13 cellular contexts compared by ENCODE assay signal in genomic region chr3:11211531-11212300, GRCh38. TPM values are rescaled to one million over a fixed set of nuclear protein-coding genes. Genes with fewer than 3 reads are reported as not detected.
DNase-seq lines count a peak whose midpoint lies in the region; ATAC-seq, FAIRE-seq and TF ChIP-seq lines count a peak whose summit lies in the region.
"Had no signal": no experiment of that assay in that cellular context is flagged by ENCODE, and none has a peak within 500 bp of the region (broad histone marks: within the 10 kb centered on the region; RNA-seq: fewer than 3 reads in every experiment).

No MANE protein-coding gene starts in this region.

- POLR2A ChIA-PET in PC-3 (lab: Charles Lee; ENCODE audit: unreplicated experiment) (no interaction called here), H1 (lab: Charles Lee; ENCODE audit: partially characterized antibody) (no interaction called here)

- H3K27ac ChIP-seq in PC-3 (ENCODE audit: low read length), result no peak overlapping the region
- H3K27ac ChIP-seq in H1 (ENCODE audit: low read depth, low read length), result no peak overlapping the region
- peak overlapping the region; percentile 60 for H3K27ac ChIP-seq in rectal smooth muscle tissue (ENCODE audit: low read depth, low read length)

- no peak overlapping the region for H3K9ac ChIP-seq in PC-3 (ENCODE audit: low read length)
- H3K9ac ChIP-seq in H1 (replicated peaks in 1 of 4; ENCODE audit: extremely low read depth in 1 of 4, low read depth in 3 of 4, low read length in 3 of 4), result no peak overlapping the region
- H3K9ac ChIP-seq in rectal smooth muscle tissue (ENCODE audit: low read length), result no peak overlapping the region

- TF ChIP-seq POLR2A in H1 (IDR thresholded peaks at IDR 0.05; ENCODE audit: control extremely low read depth in 1 of 2, low read depth in 2 of 2, low read length in 2 of 2), result no peak

- ATAC-seq in PC-3, result peak; percentile 37; the same call in 1 of the 2 replicates

- no peak overlapping the region for H3K56ac ChIP-seq in H1 (replicated peaks; ENCODE audit: insufficient read length, low read depth, low read length)

- no peak for FAIRE-seq in H1 (lab: Jason Lieb, UNC)

- no peaks in the 10 kb centered on the region for H3K9me2 ChIP-seq in PC-3 (replicated peaks; ENCODE audit: low read length)

- H2AFZ ChIP-seq in PC-3 (ENCODE audit: low read length) (no peak overlapping the region), H1 (ENCODE audit: low read length) (no peak overlapping the region)

- no peak overlapping the region for H3K4me2 ChIP-seq in PC-3 (ENCODE audit: low read length)
- no peak overlapping the region for H3K4me2 ChIP-seq in H1 (ENCODE audit: insufficient read depth in 1 of 2, low read depth in 2 of 2, low read length in 2 of 2)

- intact Hi-C loops in PC-3 (cut with micrococcal nuclease), result loop anchor here (10.0 kb wide), 1 partner anchor 457 kb away; no protein-coding TSS in a partner anchor

- H2BK120ac ChIP-seq in H1 (replicated peaks; ENCODE audit: low read depth, low read length), result no peak overlapping the region

- H4K20me1 ChIP-seq in PC-3 (ENCODE audit: low read length), result no peaks in the 10 kb centered on the region
- no peaks in the 10 kb centered on the region for H4K20me1 ChIP-seq in H1 (replicated peaks in 1 of 2; ENCODE audit: control insufficient read depth in 1 of 2, insufficient read depth in 2 of 2, low read length in 2 of 2)

- H3K36me3 ChIP-seq in PC-3 (ENCODE audit: low read depth, low read length) (no peaks in the 10 kb centered on the region), H1 (ENCODE audit: control insufficient read depth in 2 of 4, insufficient read depth in 4 of 4, low read length in 3 of 4) (no peaks in the 10 kb centered on the region), rectal smooth muscle tissue (ENCODE audit: control insufficient read depth, insufficient read depth, low read length) (no peaks in the 10 kb centered on the region)

- no peak overlapping the region for H2BK12ac ChIP-seq in H1 (ENCODE audit: low read depth, low read length)

- H3K4me3 ChIP-seq in PC-3 (ENCODE audit: low read length) (no peak overlapping the region), H1 (ENCODE audit: extremely low read depth in 1 of 4, insufficient read depth in 2 of 4, low read depth in 3 of 4, low read length in 4 of 4) (no peak overlapping the region), rectal smooth muscle tissue (ENCODE audit: low read length) (no peak overlapping the region)

- H2AK5ac ChIP-seq in H1 (ENCODE audit: low read depth, low read length), result no peak overlapping the region

- H3K79me1 ChIP-seq in H1 (ENCODE audit: low read depth, low read length), result no peaks in the 10 kb centered on the region

- H3K79me2 ChIP-seq in PC-3 (ENCODE audit: low read length) (no peaks in the 10 kb centered on the region), H1 (ENCODE audit: control insufficient read depth in 1 of 2, insufficient read depth in 2 of 2, low read length in 2 of 2) (no peaks in the 10 kb centered on the region)

- H3K4ac ChIP-seq in H1 (replicated peaks; ENCODE audit: insufficient read length, low read depth, low read length), result no peak overlapping the region

- H3K27me3 ChIP-seq in PC-3 (ENCODE audit: low read length) (no peaks in the 10 kb centered on the region), H1 (replicated peaks in 1 of 4; ENCODE audit: control insufficient read depth in 3 of 4, extremely low read depth in 1 of 4, insufficient read depth in 3 of 4, low read length in 3 of 4) (no peaks in the 10 kb centered on the region), rectal smooth muscle tissue (ENCODE audit: control insufficient read depth, insufficient read depth, low read length) (no peaks in the 10 kb centered on the region)

- no peak overlapping the region for H2BK20ac ChIP-seq in H1 (ENCODE audit: low read length)

- H4K5ac ChIP-seq in H1 (ENCODE audit: insufficient read length, low read depth, low read length), result no peak overlapping the region

- no peak overlapping the region for H3K14ac ChIP-seq in H1 (ENCODE audit: insufficient read length)

- H4K91ac ChIP-seq in H1 (replicated peaks; ENCODE audit: insufficient read length, low read length), result no peak overlapping the region

- CTCF ChIA-PET in PC-3 (lab: Charles Lee) (no interaction called here), H1 (lab: Charles Lee; ENCODE audit: partially characterized antibody) (interaction anchor here (0.6 to 4.4 kb wide), 9 partner anchors 12 to 469 kb away, joined by 3 to 19 read pairs (median 3); partner anchors contain the start of gene HRH1)

- H3K4me1 ChIP-seq in PC-3 (ENCODE audit: insufficient read depth, low read length) (peaks cover 20% of the 10 kb centered on the region), H1 (replicated peaks in 1 of 4; ENCODE audit: control insufficient read depth in 3 of 4, insufficient read depth in 4 of 4, low read length in 3 of 4) (no peaks in the 10 kb centered on the region), rectal smooth muscle tissue (ENCODE audit: control insufficient read depth, insufficient read depth, low read length) (peaks cover 21% of the 10 kb centered on the region)

- no peak overlapping the region for H3K18ac ChIP-seq in H1 (ENCODE audit: extremely low read depth, low read length)

- TF ChIP-seq RAD21 in H1 (IDR thresholded peaks at IDR 0.05 in 1 of 2, conservative IDR thresholded peaks at IDR 0.05 in 1 of 2; ENCODE audit: low read depth in 2 of 2, low read length in 2 of 2), result peak; percentile 18 to 35

- no peaks in the 10 kb centered on the region for H3F3A ChIP-seq in PC-3 (ENCODE audit: low read length, unreplicated experiment)

- BruUV-seq in PC-3 (replicated peaks; lab: Mats Ljungman, UMichigan), result no TSS peak

- H4K8ac ChIP-seq in H1 (ENCODE audit: extremely low read depth, insufficient read depth, low read length), result no peak overlapping the region

- no peak for DNase-seq in AG09319 (ENCODE audit: extremely low read depth, low read depth)
- no peak for DNase-seq in PC-3
- DNase-seq in H1 (ENCODE audit: low read depth in 1 of 2, low spot score in 2 of 2), result no peak
- no peak for DNase-seq in amniotic stem cell (lab: John Stamatoyannopoulos, UW)
- DNase-seq in GOT3 (lab: John Stamatoyannopoulos, UW), result no peak
- no peak for DNase-seq in activated CD4-positive, alpha-beta T cell treated with anti-CD3 and anti-CD28 coated beads, Interleukin-2, amount 50 U/mL, for 1 hour
- DNase-seq in amygdala (lab: John Stamatoyannopoulos, UW), result no peak
- DNase-seq: activated CD4-positive, alpha-beta T cell treated with anti-CD3 and anti-CD28 coated beads, Interleukin-2, amount 50 U/mL, for 4 hours; CD8-positive, alpha-beta memory T cell; erythroblast; immature natural killer cell; NCI-H510A treated with DMSO at 0.1 percent for 48 hours had no signal

- H3K9me3 ChIP-seq in PC-3 (ENCODE audit: low read length) (no peaks in the 10 kb centered on the region), H1 (ENCODE audit: insufficient read depth in 2 of 2, low read depth in 1 of 2, low read length in 1 of 2) (no peaks in the 10 kb centered on the region)

- no peak overlapping the region for H2BK5ac ChIP-seq in H1 (ENCODE audit: low read depth, low read length)

- H3K23me2 ChIP-seq in H1 (ENCODE audit: low read depth, low read length), result no peaks in the 10 kb centered on the region

- H2BK15ac ChIP-seq in H1 (ENCODE audit: low read length), result no peak overlapping the region

- WGBS in H1 (ENCODE audit: extremely low coverage in 1 of 2, insufficient coverage in 1 of 2, insufficient read length in 1 of 2, insufficient replicate concordance in 2 of 2, low coverage in 1 of 2, low lambda C conversion rate in 2 of 2, missing lambda C conversion rate in 1 of 2), 2 experiments, result 88% methylated on average over 9 of the region's 9 CpGs; no CpG with 5 or more reads in 1 of the 2 experiments

- H3K23ac ChIP-seq in H1 (ENCODE audit: insufficient read length), result no peak overlapping the region

- no peak for TF ChIP-seq EP300 in H1 (IDR thresholded peaks at IDR 0.05; ENCODE audit: borderline replicate concordance in 1 of 2, low read depth in 2 of 2, low read length in 2 of 2)

- TF ChIP-seq CTCF in AG09319 (IDR thresholded peaks at IDR 0.05; ENCODE audit: low read depth, low read length) (peak; percentile 28), PC-3 (conservative IDR thresholded peaks at IDR 0.05; ENCODE audit: low read depth, low read length) (peak; percentile 20; the same call in 1 of the 2 replicates), H1 (IDR thresholded peaks at IDR 0.05; ENCODE audit: control extremely low read depth in 1 of 3, insufficient read depth in 1 of 3, low read depth in 1 of 3, low read length in 3 of 3) (peak in 2 of 3 experiments; percentile 22 to 28; a peak in 2 of 4 replicates)

TF ChIP-seq in H1, 55 proteins besides CTCF, POLR2A, EP300 and RAD21 (continues in another document):
- TF ChIP-seq MAX (IDR thresholded peaks at IDR 0.05) (no peak), PHF8 (conservative IDR thresholded peaks at IDR 0.05; ENCODE audit: low read depth, low read length) (no peak), BRCA1 (IDR thresholded peaks at IDR 0.05; ENCODE audit: low read depth, low read length) (no peak), BACH1 (IDR thresholded peaks at IDR 0.05; ENCODE audit: low read length) (no peak), SIRT6 (IDR thresholded peaks at IDR 0.05; ENCODE audit: low read length) (no peak), SP1 (IDR thresholded peaks at IDR 0.05; ENCODE audit: low read depth, low read length) (no peak), POU5F1 (IDR thresholded peaks at IDR 0.05; ENCODE audit: low read depth, low read length) (no peak)

RNA-seq across cellular contexts. Expression of gene HRH1, which starts 57.4 kb away (rescaled TPM):
- total RNA-seq in PC-3 (2014; rRNA removed), result 5.9 and 7.5 TPM in 2 replicates
- total RNA-seq in H1 (2021; fragmentation: NEBNext Ultra II Directional; extraction: Animal tissue kit (Norgen Biotek cat#: 25700)), result not detected in 2 replicates
- polyA plus RNA-seq in H1 (2011; rRNA removed), result 0.03 and 0.11 TPM in 2 replicates
- 0.13 TPM for polyA plus RNA-seq in H1 (2011; cell fraction: cytosol; rRNA removed)
- polyA plus RNA-seq in H1 (2011; cell fraction: nucleus; rRNA removed), result 0.10 TPM
- 0.11 to 0.26 TPM (median 0.16 TPM) in 4 replicates for polyA plus RNA-seq in H1 (2012, experiment 1 of 2)
- not detected for polyA plus RNA-seq in H1 (2012, experiment 2 of 2)
- 0.04 TPM for polyA plus RNA-seq in H1 (2013, experiment 1 of 2)
- 0.07 TPM for polyA plus RNA-seq in H1 (2013, experiment 2 of 2)
- 0.29 and 0.35 TPM in 2 replicates for polyA minus RNA-seq in H1 (2011; rRNA and poly(A)+ RNA removed)
- polyA minus RNA-seq in H1 (2011; cell fraction: cytosol; rRNA and poly(A)+ RNA removed), result not detected
- not detected for polyA minus RNA-seq in H1 (2011; cell fraction: nucleus; rRNA and poly(A)+ RNA removed)
- polyA plus RNA-seq: CD8-positive, alpha-beta memory T cell had no signal
